In the genomic region with DNA sequence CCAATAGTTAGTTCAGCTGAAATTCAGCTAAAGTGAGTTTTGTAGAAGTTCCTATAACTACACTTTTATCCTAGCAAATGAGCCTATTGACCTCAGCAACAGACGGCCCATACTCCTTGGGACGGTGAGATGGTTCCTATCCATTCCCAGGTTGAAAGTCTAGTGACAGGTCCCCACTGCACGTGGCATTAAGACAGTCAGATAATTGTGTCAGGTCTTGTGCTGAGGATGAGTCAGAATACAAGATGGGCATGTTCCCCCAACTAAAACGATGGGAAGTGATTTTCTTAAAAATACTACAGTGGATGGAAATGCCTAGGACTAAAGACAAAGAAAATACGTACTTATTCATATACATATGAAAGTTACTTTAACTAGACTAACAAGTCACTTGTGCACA, we compare ENCODE assay signal across 9 cellular contexts. TPM values are rescaled to one million over a fixed set of nuclear protein-coding genes. Genes with fewer than 3 reads are reported as not detected.
DNase-seq lines count a peak whose midpoint lies in the region; ATAC-seq and TF ChIP-seq lines count a peak whose summit lies in the region.
"Had no signal": no experiment of that assay in that cellular context is flagged by ENCODE, and none has a peak within 500 bp of the region (broad histone marks: within the 10 kb centered on the region; RNA-seq: fewer than 3 reads in every experiment).

No MANE protein-coding gene starts in this region.

- DNase-seq in T-helper 1 cell (no peak), immature natural killer cell (no peak), GM13977 (ENCODE audit: low spot score) (no peak), NCI-H187 treated with DMSO at 0.1 percent for 48 hours (lab: John Stamatoyannopoulos, UW) (no peak)
- DNase-seq: 8988T had no signal

- H3K27ac ChIP-seq in stomach smooth muscle (ENCODE audit: low read length): peak overlapping the region; percentile 100

- H3K36me3 Mint-ChIP-seq in T-helper 1 cell treated with Interleukin-12 subunit alpha and Interleukin-12 subunit beta and Interleukin-4 antibody, amounts not matched to agents 30 μg/mL and 1 μg/mL, for 36 hours (ENCODE audit: low read depth): no peaks in the 10 kb centered on the region
- no peaks in the 10 kb centered on the region for H3K36me3 Mint-ChIP-seq in activated naive CD8-positive, alpha-beta T cell
- H3K36me3 Mint-ChIP-seq in immature natural killer cell: no peaks in the 10 kb centered on the region

- in situ Hi-C loops in GM13977 (cut with MboI; ENCODE audit: low pct_unique_long_range_greater_than_20kb, low sequenced_read_pairs, unreplicated experiment): no loop called here

- no peaks in the 10 kb centered on the region for H3K9me3 Mint-ChIP-seq in T-helper 1 cell treated with Interleukin-12 subunit alpha and Interleukin-12 subunit beta and Interleukin-4 antibody, amounts not matched to agents 30 μg/mL and 1 μg/mL, for 36 hours
- no peaks in the 10 kb centered on the region for H3K9me3 Mint-ChIP-seq in activated naive CD8-positive, alpha-beta T cell (ENCODE audit: low read depth)
- peaks cover 0 to 2% (median 0%) of the 10 kb centered on the region in 6 donors for H3K9me3 Mint-ChIP-seq in immature natural killer cell

- H3K36me3 ChIP-seq in stomach smooth muscle (ENCODE audit: control insufficient read depth in 2 of 2, insufficient read depth in 2 of 2, low read length in 2 of 2): peaks cover 5 to 10% of the 10 kb centered on the region in 2 donors

- H3K4me3 Mint-ChIP-seq in T-helper 1 cell treated with Interleukin-12 subunit alpha and Interleukin-12 subunit beta and Interleukin-4 antibody, amounts not matched to agents 30 μg/mL and 1 μg/mL, for 36 hours: peak overlapping the region; percentile 76
- peak overlapping the region; percentile 80 for H3K4me3 Mint-ChIP-seq in activated naive CD8-positive, alpha-beta T cell
- peak overlapping the region; percentile 69 to 84 (median 77) for H3K4me3 Mint-ChIP-seq in immature natural killer cell

- no peak overlapping the region for H3K27ac Mint-ChIP-seq in T-helper 1 cell treated with Interleukin-12 subunit alpha and Interleukin-12 subunit beta and Interleukin-4 antibody, amounts not matched to agents 30 μg/mL and 1 μg/mL, for 36 hours
- no peak overlapping the region for H3K27ac Mint-ChIP-seq in activated naive CD8-positive, alpha-beta T cell
- peak overlapping the region in 1 of 6 donors; percentile 49 for H3K27ac Mint-ChIP-seq in immature natural killer cell

- no peak for TF ChIP-seq CTCF in GM13977 (IDR thresholded peaks at IDR 0.05; ENCODE audit: extremely low read depth, insufficient read depth, missing control alignments)

- peaks cover 72% of the 10 kb centered on the region for H3K27me3 Mint-ChIP-seq in T-helper 1 cell treated with Interleukin-12 subunit alpha and Interleukin-12 subunit beta and Interleukin-4 antibody, amounts not matched to agents 30 μg/mL and 1 μg/mL, for 36 hours (ENCODE audit: low read depth)
- H3K27me3 Mint-ChIP-seq in activated naive CD8-positive, alpha-beta T cell: peaks cover 41% of the 10 kb centered on the region
- peaks cover 31 to 35% (median 35%) of the 10 kb centered on the region in 3 donors for H3K27me3 Mint-ChIP-seq in immature natural killer cell (ENCODE audit: low read depth in 3 of 3)

- ATAC-seq in HG02588 (IDR thresholded peaks at IDR 0.05; ENCODE audit: unreplicated experiment): no peak

- H3K4me1 Mint-ChIP-seq in T-helper 1 cell treated with Interleukin-12 subunit alpha and Interleukin-12 subunit beta and Interleukin-4 antibody, amounts not matched to agents 30 μg/mL and 1 μg/mL, for 36 hours (ENCODE audit: low read depth): peaks cover 20% of the 10 kb centered on the region
- H3K4me1 Mint-ChIP-seq in activated naive CD8-positive, alpha-beta T cell (ENCODE audit: low read depth): peaks cover 23% of the 10 kb centered on the region
- peaks cover 28 to 32% of the 10 kb centered on the region in 2 donors for H3K4me1 Mint-ChIP-seq in immature natural killer cell

- peaks cover 48% of the 10 kb centered on the region for H3K4me1 ChIP-seq in stomach smooth muscle (ENCODE audit: control insufficient read depth, insufficient read depth, low read length)

- H3K4me3 ChIP-seq in stomach smooth muscle (ENCODE audit: low read length in 2 of 2): peak overlapping the region; percentile 89 to 98

- H3K9me3 ChIP-seq in stomach smooth muscle (ENCODE audit: control insufficient read depth in 2 of 2, low read length in 2 of 2): no peaks in the 10 kb centered on the region

- H3K9ac ChIP-seq in stomach smooth muscle (ENCODE audit: low read length in 2 of 2): peak overlapping the region; percentile 87 to 100

- H3K27me3 ChIP-seq in stomach smooth muscle (ENCODE audit: control insufficient read depth in 1 of 2, insufficient read depth in 2 of 2, low read length in 2 of 2): peaks cover 0 to 2% of the 10 kb centered on the region in 2 donors

RNA-seq across cellular contexts. Expression of gene CAV1, which starts 2.1 kb away (rescaled TPM):
- 1 to 10 TPM in 1 of 3 donors, under 1 TPM in 1, not detected in 1; 0.53 to 2.2 TPM for polyA plus RNA-seq in immature natural killer cell

RNA-seq across cellular contexts. Expression of gene CAV2, which starts 27.4 kb away (rescaled TPM):
- polyA plus RNA-seq in immature natural killer cell: not detected
